32 cellular contexts compared by ENCODE assay signal in genomic region chr12:132408001-132408400, GRCh38.
"Had no signal": no experiment of that assay in that cellular context is flagged by ENCODE, and none has a peak within 500 bp of the region (broad histone marks: within the 10 kb centered on the region; RNA-seq: fewer than 3 reads in every experiment).

No MANE protein-coding gene starts in this region.

- H3K36me3 ChIP-seq: adrenal gland, cardiac muscle cell had no signal

- H3K4me1 Mint-ChIP-seq: activated CD4-positive, alpha-beta T cell treated with anti-CD3 and anti-CD28 coated beads for 36 hours; activated CD4-positive, alpha-beta T cell treated with anti-CD3 and anti-CD28 coated beads, Interleukin-2, amount 10 ng/mL, durations not matched to agents 24 days and 14 days; activated CD8-positive, alpha-beta memory T cell treated with anti-CD3 and anti-CD28 coated beads, Interleukin-2, amount 10 ng/mL, durations not matched to agents 7 days and 5 days; activated naive CD4-positive, alpha-beta T cell treated with anti-CD3 and anti-CD28 coated beads, Interleukin-2, amount 50 U/mL, for 24 hours; activated naive CD8-positive, alpha-beta T cell treated with anti-CD3 and anti-CD28 coated beads for 36 hours; activated naive CD8-positive, alpha-beta T cell treated with anti-CD3 and anti-CD28 coated beads, Interleukin-2, amount 50 U/mL, for 24 hours; central memory CD8-positive, alpha-beta T cell; endodermal cell had no signal

- H3K36me3 Mint-ChIP-seq: activated CD4-positive, alpha-beta memory T cell treated with anti-CD3 and anti-CD28 coated beads for 36 hours; activated CD8-positive, alpha-beta memory T cell treated with anti-CD3 and anti-CD28 coated beads, Interleukin-2, amount 10 ng/mL, durations not matched to agents 7 days and 5 days; activated naive CD4-positive, alpha-beta T cell treated with anti-CD3 and anti-CD28 coated beads, Interleukin-2, amount 50 U/mL, for 24 hours; activated naive CD8-positive, alpha-beta T cell treated with anti-CD3 and anti-CD28 coated beads for 36 hours had no signal

- H3K9me3 ChIP-seq: adrenal gland, body of pancreas had no signal

- H3K9me3 Mint-ChIP-seq: activated CD4-positive, alpha-beta memory T cell treated with anti-CD3 and anti-CD28 coated beads for 36 hours; activated CD4-positive, alpha-beta T cell treated with anti-CD3 and anti-CD28 coated beads, Interleukin-2, amount 10 ng/mL, durations not matched to agents 24 days and 14 days; activated naive CD4-positive, alpha-beta T cell treated with anti-CD3 and anti-CD28 coated beads for 36 hours; activated naive CD4-positive, alpha-beta T cell treated with anti-CD3 and anti-CD28 coated beads, Interleukin-2, amount 50 U/mL, for 24 hours; activated naive CD8-positive, alpha-beta T cell treated with anti-CD3 and anti-CD28 coated beads for 36 hours; activated naive CD8-positive, alpha-beta T cell treated with anti-CD3 and anti-CD28 coated beads, Interleukin-2, amount 50 U/mL, for 24 hours; activated T-helper 1 cell treated with anti-CD3 and anti-CD28 coated beads, Interleukin-12 subunit alpha, Interleukin-12 subunit beta, Interleukin-2, Interleukin-4 antibody, amounts not matched to agents 30 ng/mL and 10 ng/mL and 1 ng/mL, durations not matched to agents 14 hours and 24 hours and 36 hours; activated T-helper 2 cell treated with anti-CD3 and anti-CD28 coated beads, Interferon-gamma antibody, Interleukin-2, Interleukin-4, amounts not matched to agents 10 μg/mL and 5 μg/mL and 100 μg/mL, durations not matched to agents 14 hours and 24 hours and 36 hours; central memory CD8-positive, alpha-beta T cell; dendritic cell treated with granulocyte-macrophage colony-stimulating factor and Interleukin-4, amounts not matched to agents 40 ng/mL and 50 ng/mL, for 4 days; endodermal cell had no signal

- ATAC-seq: activated CD4-positive, alpha-beta T cell treated with anti-CD3 and anti-CD28 coated beads for 36 hours; activated CD8-positive, alpha-beta memory T cell treated with anti-CD3 and anti-CD28 coated beads, Interleukin-2, amount 10 ng/mL, durations not matched to agents 7 days and 5 days; activated CD8-positive, alpha-beta T cell treated with anti-CD3 and anti-CD28 coated beads, Interleukin-2, amount 10 ng/mL, durations not matched to agents 7 days and 5 days; activated naive CD8-positive, alpha-beta T cell treated with anti-CD3 and anti-CD28 coated beads, Interleukin-2, amount 50 U/mL, for 24 hours; body of pancreas; esophagus mucosa had no signal

- H3K27me3 Mint-ChIP-seq: activated CD4-positive, alpha-beta T cell treated with anti-CD3 and anti-CD28 coated beads for 36 hours; activated CD4-positive, alpha-beta T cell treated with anti-CD3 and anti-CD28 coated beads, Interleukin-2, amount 10 ng/mL, durations not matched to agents 24 days and 14 days; activated CD8-positive, alpha-beta memory T cell treated with anti-CD3 and anti-CD28 coated beads, Interleukin-2, amount 10 ng/mL, durations not matched to agents 7 days and 5 days; activated naive CD4-positive, alpha-beta T cell treated with anti-CD3 and anti-CD28 coated beads, Interleukin-2, amount 50 U/mL, for 24 hours; activated naive CD8-positive, alpha-beta T cell treated with anti-CD3 and anti-CD28 coated beads for 36 hours; activated naive CD8-positive, alpha-beta T cell treated with anti-CD3 and anti-CD28 coated beads, Interleukin-2, amount 50 U/mL, for 24 hours had no signal

- H3K27ac ChIP-seq: adrenal gland, body of pancreas, cardiac muscle cell, coronary artery, dorsolateral prefrontal cortex had no signal

- DNase-seq: activated CD4-positive, alpha-beta memory T cell treated with anti-CD3 and anti-CD28 coated beads for 36 hours; activated CD4-positive, alpha-beta T cell treated with anti-CD3 and anti-CD28 coated beads for 36 hours; activated CD4-positive, alpha-beta T cell treated with anti-CD3 and anti-CD28 coated beads, Interleukin-2, amount 10 ng/mL, durations not matched to agents 24 days and 14 days; activated CD4-positive, CD25-positive, alpha-beta regulatory T cell; activated CD4-positive, CD25-positive, alpha-beta regulatory T cell treated with anti-CD3 and anti-CD28 coated beads, Interleukin-2, amount 50 U/mL, for 72 hours; activated CD8-positive, alpha-beta memory T cell treated with anti-CD3 and anti-CD28 coated beads, Interleukin-2, amount 10 ng/mL, durations not matched to agents 7 days and 5 days; activated CD8-positive, alpha-beta memory T cell treated with anti-CD3 and anti-CD28 coated beads, Interleukin-2, amount 50 U/mL, for 4 hours; activated CD8-positive, alpha-beta T cell treated with anti-CD3 and anti-CD28 coated beads, Interleukin-2, amount 10 ng/mL, durations not matched to agents 7 days and 5 days; activated effector memory CD4-positive, alpha-beta T cell treated with anti-CD3 and anti-CD28 coated beads, Interleukin-2, amount 50 U/mL, for 16 hours; activated naive CD4-positive, alpha-beta T cell treated with anti-CD3 and anti-CD28 coated beads for 36 hours; activated naive CD8-positive, alpha-beta T cell treated with anti-CD3 and anti-CD28 coated beads for 36 hours; activated naive CD8-positive, alpha-beta T cell treated with anti-CD3 and anti-CD28 coated beads, Interleukin-2, amount 50 U/mL, for 24 hours; activated T-cell treated with anti-CD3 and anti-CD28 coated beads, Interleukin-2, amount 50 U/mL, for 1 hour; activated T-cell treated with anti-CD3 and anti-CD28 coated beads, Interleukin-2, amount 50 U/mL, for 48 hours; adrenal gland; amygdala; aorta; body of pancreas; effector memory CD4-positive, alpha-beta T cell; endodermal cell; foreskin fibroblast; head of caudate nucleus; T-helper 2 cell had no signal

- H3K4me3 Mint-ChIP-seq: activated CD4-positive, alpha-beta memory T cell treated with anti-CD3 and anti-CD28 coated beads for 36 hours; activated CD4-positive, alpha-beta T cell treated with anti-CD3 and anti-CD28 coated beads for 36 hours; activated CD4-positive, alpha-beta T cell treated with anti-CD3 and anti-CD28 coated beads, Interleukin-2, amount 10 ng/mL, durations not matched to agents 24 days and 14 days; activated CD8-positive, alpha-beta memory T cell treated with anti-CD3 and anti-CD28 coated beads, Interleukin-2, amount 10 ng/mL, durations not matched to agents 7 days and 5 days; activated CD8-positive, alpha-beta T cell treated with anti-CD3 and anti-CD28 coated beads, Interleukin-2, amount 10 ng/mL, durations not matched to agents 7 days and 5 days; activated naive CD4-positive, alpha-beta T cell treated with anti-CD3 and anti-CD28 coated beads for 36 hours; activated naive CD4-positive, alpha-beta T cell treated with anti-CD3 and anti-CD28 coated beads, Interleukin-2, amount 50 U/mL, for 24 hours; activated naive CD8-positive, alpha-beta T cell treated with anti-CD3 and anti-CD28 coated beads for 36 hours; activated naive CD8-positive, alpha-beta T cell treated with anti-CD3 and anti-CD28 coated beads, Interleukin-2, amount 50 U/mL, for 24 hours; activated T-helper 1 cell treated with anti-CD3 and anti-CD28 coated beads, Interleukin-12 subunit alpha, Interleukin-12 subunit beta, Interleukin-2, Interleukin-4 antibody, amounts not matched to agents 30 ng/mL and 10 ng/mL and 1 ng/mL, durations not matched to agents 14 hours and 24 hours and 36 hours; central memory CD8-positive, alpha-beta T cell; dendritic cell treated with granulocyte-macrophage colony-stimulating factor and Interleukin-4, amounts not matched to agents 40 ng/mL and 50 ng/mL, for 4 days; endodermal cell had no signal

- H3K27ac Mint-ChIP-seq: activated CD4-positive, alpha-beta memory T cell treated with anti-CD3 and anti-CD28 coated beads for 36 hours; activated CD4-positive, alpha-beta T cell treated with anti-CD3 and anti-CD28 coated beads for 36 hours; activated CD4-positive, alpha-beta T cell treated with anti-CD3 and anti-CD28 coated beads, Interleukin-2, amount 10 ng/mL, durations not matched to agents 24 days and 14 days; activated CD8-positive, alpha-beta memory T cell treated with anti-CD3 and anti-CD28 coated beads, Interleukin-2, amount 10 ng/mL, durations not matched to agents 7 days and 5 days; activated CD8-positive, alpha-beta T cell treated with anti-CD3 and anti-CD28 coated beads, Interleukin-2, amount 10 ng/mL, durations not matched to agents 7 days and 5 days; activated naive CD4-positive, alpha-beta T cell treated with anti-CD3 and anti-CD28 coated beads for 36 hours; activated naive CD4-positive, alpha-beta T cell treated with anti-CD3 and anti-CD28 coated beads, Interleukin-2, amount 50 U/mL, for 24 hours; activated naive CD8-positive, alpha-beta T cell treated with anti-CD3 and anti-CD28 coated beads for 36 hours; activated naive CD8-positive, alpha-beta T cell treated with anti-CD3 and anti-CD28 coated beads, Interleukin-2, amount 50 U/mL, for 24 hours; activated T-helper 1 cell treated with anti-CD3 and anti-CD28 coated beads, Interleukin-12 subunit alpha, Interleukin-12 subunit beta, Interleukin-2, Interleukin-4 antibody, amounts not matched to agents 30 ng/mL and 10 ng/mL and 1 ng/mL, durations not matched to agents 14 hours and 24 hours and 36 hours; activated T-helper 2 cell treated with anti-CD3 and anti-CD28 coated beads, Interferon-gamma antibody, Interleukin-2, Interleukin-4, amounts not matched to agents 10 μg/mL and 5 μg/mL and 100 μg/mL, durations not matched to agents 14 hours and 24 hours and 36 hours; dendritic cell treated with granulocyte-macrophage colony-stimulating factor and Interleukin-4, amounts not matched to agents 40 ng/mL and 50 ng/mL, for 4 days; endodermal cell had no signal

- H3K4me3 ChIP-seq: adrenal gland, body of pancreas, cardiac muscle cell, coronary artery, dorsolateral prefrontal cortex had no signal

- H3K27me3 ChIP-seq: cardiac muscle cell had no signal

- H3K4me1 ChIP-seq: adrenal gland, body of pancreas had no signal
